ENCODE assay signal across 22 cellular contexts in the genomic region with DNA sequence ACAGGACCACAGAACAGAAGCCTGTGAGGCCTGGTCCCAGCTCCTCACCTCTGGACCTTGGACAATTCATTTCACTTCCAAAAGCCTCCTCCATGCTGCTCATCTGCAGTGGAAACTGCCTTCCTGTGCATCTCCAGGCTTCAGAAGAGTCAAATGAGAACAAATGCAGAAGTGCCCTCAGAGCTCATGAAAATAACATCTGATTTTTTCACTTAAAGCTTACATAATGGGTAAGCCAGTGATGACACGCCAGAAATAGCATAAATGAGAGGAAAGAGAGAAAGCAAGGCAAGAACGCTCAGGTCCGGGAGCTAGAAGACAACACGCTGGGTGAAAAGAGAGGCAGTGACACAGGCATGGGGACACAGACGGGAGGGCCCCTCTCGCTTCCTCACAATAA. TPM values are rescaled to one million over a fixed set of nuclear protein-coding genes. Genes with fewer than 3 reads are reported as not detected.
"Had no signal": no experiment of that assay in that cellular context is flagged by ENCODE, and none has a peak within 500 bp of the region (broad histone marks: within the 10 kb centered on the region; RNA-seq: fewer than 3 reads in every experiment).

No MANE protein-coding gene starts in this region.

- H3K9me3 ChIP-seq: ascending aorta, heart left ventricle, prostate gland, suprapubic skin, tibial nerve had no signal

- H3K36me3 ChIP-seq: ascending aorta, heart left ventricle, prostate gland, suprapubic skin, tibial nerve had no signal

- H3K27me3 ChIP-seq: ascending aorta, heart left ventricle, suprapubic skin, tibial nerve had no signal

- H3K4me1 ChIP-seq: prostate gland had no signal

- H3K4me3 ChIP-seq: ascending aorta, heart left ventricle, prostate gland, skin epidermis, suprapubic skin, tibial nerve had no signal

- ATAC-seq: activated CD4-positive, alpha-beta T cell treated with anti-CD3 and anti-CD28 coated beads for 36 hours; activated naive CD4-positive, alpha-beta T cell treated with anti-CD3 and anti-CD28 coated beads, Interleukin-2, amount 50 U/mL, for 72 hours; activated T-helper 17 cell treated with anti-CD3 and anti-CD28 coated beads, Interleukin-2, amount 50 U/mL, for 72 hours; heart left ventricle; left ventricle myocardium superior; naive thymus-derived CD8-positive, alpha-beta T cell; right cardiac atrium; stimulated activated naive CD8-positive, alpha-beta T cell treated with anti-CD3 and anti-CD28 coated beads, Interleukin-15, amount 100 ng/mL, for 72 hours; WTC11 had no signal

- DNase-seq: activated CD4-positive, alpha-beta T cell treated with anti-CD3 and anti-CD28 coated beads for 36 hours; activated CD4-positive, alpha-beta T cell treated with anti-CD3 and anti-CD28 coated beads, Interleukin-2, amount 50 U/mL, for 4 hours; activated CD8-positive, alpha-beta memory T cell treated with anti-CD3 and anti-CD28 coated beads for 24 hours; activated CD8-positive, alpha-beta memory T cell treated with anti-CD3 and anti-CD28 coated beads, Interleukin-2, amount 50 U/mL, for 4 hours; activated T-cell treated with anti-CD3 and anti-CD28 coated beads, Interleukin-2, amount 50 U/mL, for 24 hours; heart left ventricle; left ventricle myocardium superior; mammary epithelial cell; naive thymus-derived CD8-positive, alpha-beta T cell; right cardiac atrium; stimulated activated CD4-positive, alpha-beta T cell treated with anti-CD3 and anti-CD28 coated beads, Interleukin-1b, Interleukin-23, amount 100 ng/mL, for 48 hours; stimulated activated naive CD8-positive, alpha-beta T cell treated with anti-CD3 and anti-CD28 coated beads, Interleukin-15, amount 100 ng/mL, for 72 hours had no signal

- H3K27ac ChIP-seq: epithelial cell of prostate, heart left ventricle, prostate gland, skin epidermis, suprapubic skin had no signal

RNA-seq across cellular contexts. Expression of a gene that starts 7.9 kb away (rescaled TPM):
- total RNA-seq: naive thymus-derived CD8-positive, alpha-beta T cell; T-helper 2 cell treated with Interferon-gamma antibody and Interleukin-4, amounts not matched to agents 100 ng/mL and 5 ng/mL, for 36 hours had no signal
